In genomic region chr19:49889687-49890348, GRCh38 we compare ENCODE assay signal across 1 cellular context.
TF ChIP-seq lines count a peak whose summit lies in the region.

No MANE protein-coding gene starts in this region.

TF ChIP-seq in K562, 482 proteins besides CTCF, POLR2A, EP300 and RAD21 (continued from another document and continues in another):
- TF ChIP-seq BCLAF1 (IDR thresholded peaks at IDR 0.05; ENCODE audit: borderline replicate concordance in 1 of 2, control insufficient read depth in 1 of 2, low read depth in 2 of 2, low read length in 1 of 2) = peak in 1 of 2 experiments; percentile 65; a peak in 1 of 4 replicates
- TF ChIP-seq ELF1 (tag; IDR thresholded peaks at IDR 0.05) = peak; percentile 14; the same call in 1 of the 2 replicates
- peak; percentile 60; the same call in 1 of the 2 replicates for TF ChIP-seq CBX5 (IDR thresholded peaks at IDR 0.05; ENCODE audit: borderline replicate concordance, low read depth)
- no peak for TF ChIP-seq NR2C1 (IDR thresholded peaks at IDR 0.05)
- TF ChIP-seq NR2C1 (tag; IDR thresholded peaks at IDR 0.05) = 0 out of 2 replicates have a peak, but pooled peaks have one; percentile 14
- TF ChIP-seq NR1H2 (CRISPR knock-in tag; IDR thresholded peaks at IDR 0.05) = 0 out of 2 replicates have a peak, but pooled peaks have one; percentile 54
- TF ChIP-seq STAT6 (CRISPR knock-in tag; IDR thresholded peaks at IDR 0.05) = peak; percentile 99; the same call in 1 of the 2 replicates
- TF ChIP-seq SMAD4 (CRISPR knock-in tag; conservative IDR thresholded peaks at IDR 0.05) = peak; percentile 91
- peak; percentile 73 for TF ChIP-seq CHD7 (IDR thresholded peaks at IDR 0.05; ENCODE audit: low read depth, low read length)
- TF ChIP-seq PURB (CRISPR knock-in tag; IDR thresholded peaks at IDR 0.05; ENCODE audit: low read depth) = no peak
- TF ChIP-seq FOXJ3 (CRISPR knock-in tag; IDR thresholded peaks at IDR 0.05) = no peak
- peak; percentile 93 for TF ChIP-seq E2F4 (CRISPR knock-in tag; IDR thresholded peaks at IDR 0.05; ENCODE audit: low read depth)
- 0 out of 2 replicates have a peak, but pooled peaks have one; percentile 37 for TF ChIP-seq PKNOX1 (IDR thresholded peaks at IDR 0.05)
- TF ChIP-seq KLF1 (tag; IDR thresholded peaks at IDR 0.05) = no peak
- TF ChIP-seq RBFOX2 (IDR thresholded peaks at IDR 0.05; ENCODE audit: low read depth, low read length) = peak; percentile 91
- TF ChIP-seq EP400 (IDR thresholded peaks at IDR 0.05) = peak; percentile 99
- 0 out of 2 replicates have a peak, but pooled peaks have one; percentile 87 for TF ChIP-seq RERE (CRISPR knock-in tag; IDR thresholded peaks at IDR 0.05; ENCODE audit: borderline replicate concordance)
- TF ChIP-seq ZNF668 (CRISPR knock-in tag; IDR thresholded peaks at IDR 0.05) = no peak
- peak; percentile 63; the same call in 1 of the 2 replicates for TF ChIP-seq CREB3 (tag; conservative IDR thresholded peaks at IDR 0.05; ENCODE audit: low read depth)
- peak; percentile 77 for TF ChIP-seq TEAD4 (IDR thresholded peaks at IDR 0.05; ENCODE audit: low read length)
- TF ChIP-seq TEAD4 (CRISPR knock-in tag; IDR thresholded peaks at IDR 0.05; ENCODE audit: borderline replicate concordance) = peak; percentile 97
- TF ChIP-seq RAD51 (IDR thresholded peaks at IDR 0.05; ENCODE audit: borderline replicate concordance, low read depth) = peak; percentile 53; the same call in 1 of the 2 replicates
- peak; percentile 97 for TF ChIP-seq TGIF2 (CRISPR knock-in tag; IDR thresholded peaks at IDR 0.05)
- no peak for TF ChIP-seq STAT5B (CRISPR knock-in tag; IDR thresholded peaks at IDR 0.05)
- TF ChIP-seq KDM2B (CRISPR knock-in tag; IDR thresholded peaks at IDR 0.05) = peak; percentile 99
